9 cellular contexts compared by ENCODE assay signal in genomic region chr3:132722165-132723023, GRCh38. TPM values are rescaled to one million over a fixed set of nuclear protein-coding genes. Genes with fewer than 3 reads are reported as not detected.
DNase-seq lines count a peak whose midpoint lies in the region; ATAC-seq, FAIRE-seq and TF ChIP-seq lines count a peak whose summit lies in the region.
"Had no signal": no experiment of that assay in that cellular context is flagged by ENCODE, and none has a peak within 500 bp of the region (broad histone marks: within the 10 kb centered on the region; RNA-seq: fewer than 3 reads in every experiment).

A gene with protein sequence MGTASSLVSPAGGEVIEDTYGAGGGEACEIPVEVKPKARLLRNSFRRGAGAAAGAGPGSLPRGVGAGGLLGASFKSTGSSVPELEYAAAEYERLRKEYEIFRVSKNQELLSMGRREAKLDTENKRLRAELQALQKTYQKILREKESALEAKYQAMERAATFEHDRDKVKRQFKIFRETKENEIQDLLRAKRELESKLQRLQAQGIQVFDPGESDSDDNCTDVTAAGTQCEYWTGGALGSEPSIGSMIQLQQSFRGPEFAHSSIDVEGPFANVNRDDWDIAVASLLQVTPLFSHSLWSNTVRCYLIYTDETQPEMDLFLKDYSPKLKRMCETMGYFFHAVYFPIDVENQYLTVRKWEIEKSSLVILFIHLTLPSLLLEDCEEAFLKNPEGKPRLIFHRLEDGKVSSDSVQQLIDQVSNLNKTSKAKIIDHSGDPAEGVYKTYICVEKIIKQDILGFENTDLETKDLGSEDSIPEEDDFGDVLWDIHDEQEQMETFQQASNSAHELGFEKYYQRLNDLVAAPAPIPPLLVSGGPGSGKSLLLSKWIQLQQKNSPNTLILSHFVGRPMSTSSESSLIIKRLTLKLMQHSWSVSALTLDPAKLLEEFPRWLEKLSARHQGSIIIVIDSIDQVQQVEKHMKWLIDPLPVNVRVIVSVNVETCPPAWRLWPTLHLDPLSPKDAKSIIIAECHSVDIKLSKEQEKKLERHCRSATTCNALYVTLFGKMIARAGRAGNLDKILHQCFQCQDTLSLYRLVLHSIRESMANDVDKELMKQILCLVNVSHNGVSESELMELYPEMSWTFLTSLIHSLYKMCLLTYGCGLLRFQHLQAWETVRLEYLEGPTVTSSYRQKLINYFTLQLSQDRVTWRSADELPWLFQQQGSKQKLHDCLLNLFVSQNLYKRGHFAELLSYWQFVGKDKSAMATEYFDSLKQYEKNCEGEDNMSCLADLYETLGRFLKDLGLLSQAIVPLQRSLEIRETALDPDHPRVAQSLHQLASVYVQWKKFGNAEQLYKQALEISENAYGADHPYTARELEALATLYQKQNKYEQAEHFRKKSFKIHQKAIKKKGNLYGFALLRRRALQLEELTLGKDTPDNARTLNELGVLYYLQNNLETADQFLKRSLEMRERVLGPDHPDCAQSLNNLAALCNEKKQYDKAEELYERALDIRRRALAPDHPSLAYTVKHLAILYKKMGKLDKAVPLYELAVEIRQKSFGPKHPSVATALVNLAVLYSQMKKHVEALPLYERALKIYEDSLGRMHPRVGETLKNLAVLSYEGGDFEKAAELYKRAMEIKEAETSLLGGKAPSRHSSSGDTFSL (N-terminal part only) (minus strand): TSS chr3:132722409. CDS start chr3:132722355, 54 bp downstream.

- peak within 1 kb of the TSS; percentile 75 for H2AFZ ChIP-seq in HepG2 (ENCODE audit: low read length)

- peaks cover 24 to 40% (median 27%) of the 10 kb centered on the region in 10 experiments for H3K4me1 ChIP-seq in BLaER1 treated with 17β-estradiol and CSF1 and Interleukin-3, amounts not matched to agents 10 nM and 100 nM
- H3K4me1 ChIP-seq in HepG2 (ENCODE audit: insufficient read depth, low read length): peaks cover 35% of the 10 kb centered on the region

- H4K20me1 ChIP-seq in BLaER1 treated with 17β-estradiol and CSF1 and Interleukin-3, amounts not matched to agents 10 nM and 100 nM: peaks cover 0 to 14% (median 0%) of the 10 kb centered on the region in 11 experiments; a peak in 4 of 22 replicates
- H4K20me1 ChIP-seq in HepG2 (ENCODE audit: insufficient read depth, low read length): no peaks in the 10 kb centered on the region

- peaks cover 19% of the 10 kb centered on the region for H3K79me2 ChIP-seq in HepG2 (ENCODE audit: insufficient read depth, low read length)

- POLR2A ChIA-PET in HepG2 (lab: Yijun Ruan, JAX): interaction anchor here (0.7 to 1.5 kb wide), 3 partner anchors 12 to 1023 kb away, joined by 3 to 5 read pairs (median 3); partner anchors contain the start of gene UBA5

- peak; percentile 88 for DNase-seq in NCI-H69 (lab: John Stamatoyannopoulos, UW)
- peak; percentile 96 to 97 for DNase-seq in activated CD4-positive, alpha-beta T cell treated with anti-CD3 and anti-CD28 coated beads, Interleukin-2, amount 50 U/mL, for 24 hours (ENCODE audit: low read depth in 1 of 2, low spot score in 1 of 2)
- peak; percentile 95 for DNase-seq in dedifferentiated amniotic fluid mesenchymal stem cell (ENCODE audit: extremely low spot score)
- peak; percentile 84 for DNase-seq in HepG2 (ENCODE audit: low spot score)
- DNase-seq in stimulated activated CD4-positive, alpha-beta T cell treated with anti-CD3 and anti-CD28 coated beads, Interleukin-4, amount 100 ng/mL, for 24 hours: peak; percentile 95

- peak within 1 kb of the TSS; percentile 91 to 98 (median 95) for H3K4me2 ChIP-seq in BLaER1 treated with 17β-estradiol and CSF1 and Interleukin-3, amounts not matched to agents 10 nM and 100 nM
- H3K4me2 ChIP-seq in HepG2 (ENCODE audit: low read depth, low read length): peak within 1 kb of the TSS; percentile 85

- H3K9ac ChIP-seq in BLaER1 treated with 17β-estradiol and CSF1 and Interleukin-3, amounts not matched to agents 10 nM and 100 nM: peak within 1 kb of the TSS; percentile 91 to 98 (median 92)
- H3K9ac ChIP-seq in HepG2 (ENCODE audit: insufficient read depth, low read depth, low read length): peak within 1 kb of the TSS; percentile 82

- no peaks in the 10 kb centered on the region for H3K27me3 ChIP-seq in BLaER1 treated with 17β-estradiol and CSF1 and Interleukin-3, amounts not matched to agents 10 nM and 100 nM
- H3K27me3 ChIP-seq in HepG2 (ENCODE audit: control insufficient read depth in 1 of 2, insufficient read depth in 2 of 2, low read length in 2 of 2): no peaks in the 10 kb centered on the region

- peak within 1 kb of the TSS; percentile 79 to 95 (median 87) for H3K27ac ChIP-seq in BLaER1 treated with 17β-estradiol and CSF1 and Interleukin-3, amounts not matched to agents 10 nM and 100 nM
- peak within 1 kb of the TSS; percentile 85 for H3K27ac ChIP-seq in HepG2 (ENCODE audit: extremely low read length, insufficient read depth, low read length)

- BruUV-seq in HepG2 (replicated peaks; lab: Mats Ljungman, UMichigan): no TSS peak

- FAIRE-seq in HepG2 (lab: Jason Lieb, UNC): no peak
- FAIRE-seq: islet of Langerhans had no signal

- TF ChIP-seq CTCF in HepG2 (CRISPR knock-in tag; IDR thresholded peaks at IDR 0.05): peak; percentile 15; the same call in 1 of the 2 replicates

- TF ChIP-seq RAD21 in HepG2 (CRISPR knock-in tag; IDR thresholded peaks at IDR 0.05): no peak

- in situ Hi-C loops in HepG2 (cut with HindIII; ENCODE audit: extremely low pct_ligation_motif_present, low pct_unique_long_range_greater_than_20kb): no loop called here

- CTCF ChIA-PET in HepG2 (lab: Yijun Ruan, JAX; ENCODE audit: low intra/inter-chr PET ratio, low total read pairs): no interaction called here

- H3K36me3 ChIP-seq in BLaER1 treated with 17β-estradiol and CSF1 and Interleukin-3, amounts not matched to agents 10 nM and 100 nM: peaks cover 7 to 20% (median 19%) of the 10 kb centered on the region in 11 experiments; a peak in 19 of 22 replicates
- peaks cover 2 to 6% of the 10 kb centered on the region in 2 experiments; a peak in 4 of 5 replicates for H3K36me3 ChIP-seq in HepG2 (replicated peaks in 1 of 2; ENCODE audit: control insufficient read depth in 1 of 2, insufficient read depth in 2 of 2, low read length in 2 of 2)

- ATAC-seq in GM19351 (IDR thresholded peaks at IDR 0.05; ENCODE audit: unreplicated experiment) (peak; percentile 73), HG03520 (IDR thresholded peaks at IDR 0.05; ENCODE audit: unreplicated experiment) (peak; percentile 78), HepG2 (peak; percentile 91)

- no peaks in the 10 kb centered on the region for H3K9me3 ChIP-seq in BLaER1 treated with 17β-estradiol and CSF1 and Interleukin-3, amounts not matched to agents 10 nM and 100 nM (replicated peaks in 1 of 11)
- no peaks in the 10 kb centered on the region for H3K9me3 ChIP-seq in HepG2 (ENCODE audit: low read length)

- intact Hi-C loops in HepG2 (cut with micrococcal nuclease; ENCODE audit: unreplicated experiment): loop anchor here (2.0 to 10.0 kb wide), 2 partner anchors 64 to 852 kb away; partner anchors contain the start of genes ACAD11 and CDV3

- peak within 1 kb of the TSS; percentile 79 to 94 (median 90) for H3K4me3 ChIP-seq in BLaER1 treated with 17β-estradiol and CSF1 and Interleukin-3, amounts not matched to agents 10 nM and 100 nM
- H3K4me3 ChIP-seq in HepG2 (replicated peaks in 1 of 3; ENCODE audit: insufficient read depth in 1 of 3, low read depth in 2 of 3, low read length in 3 of 3): peak within 1 kb of the TSS; percentile 86 to 90 (median 89)

- no peak for TF ChIP-seq EP300 in HepG2 (IDR thresholded peaks at IDR 0.05; ENCODE audit: low read depth in 2 of 2, low read length in 2 of 2)
- TF ChIP-seq EP300 in HepG2 (CRISPR knock-in tag; IDR thresholded peaks at IDR 0.05; ENCODE audit: borderline replicate concordance): no peak

- TF ChIP-seq POLR2A in HepG2 (IDR thresholded peaks at IDR 0.05; ENCODE audit: insufficient read depth in 1 of 2, low read depth in 2 of 2, low read length in 2 of 2): peak; percentile 77 to 96

- 2% methylated on average over 59 of the region's 96 CpGs for WGBS in HepG2 (ENCODE audit: low lambda C conversion rate)

TF ChIP-seq in HepG2, 621 proteins besides CTCF, POLR2A, EP300 and RAD21 (continues in another document):
- peak; percentile 81; the same call in 1 of the 2 replicates for TF ChIP-seq ZC3H13 (CRISPR knock-in tag; IDR thresholded peaks at IDR 0.05)

RNA-seq across cellular contexts. Expression of the gene that starts here (rescaled TPM):
- total RNA-seq in HepG2 (2016; rRNA removed; fragmentation: Illumina TruSeq; extraction: Trizol): 8.4 and 11.0 TPM in 2 replicates
- 11.8 and 13.1 TPM in 2 replicates for total RNA-seq in HepG2 (2016; cell fraction: cytosol; rRNA removed; fragmentation: Illumina TruSeq; extraction: Trizol; ENCODE audit: low read depth)
- total RNA-seq in HepG2 (2016; cell fraction: insoluble cytoplasmic fraction; rRNA removed; fragmentation: Illumina TruSeq; extraction: Trizol): 8.0 and 10.9 TPM in 2 replicates
- 6.8 and 8.0 TPM in 2 replicates for total RNA-seq in HepG2 (2016; cell fraction: membrane; rRNA removed; fragmentation: Illumina TruSeq; extraction: Trizol)
- 19.6 and 20.0 TPM in 2 replicates for total RNA-seq in HepG2 (2016; cell fraction: nucleus; rRNA removed; fragmentation: Illumina TruSeq; extraction: Trizol)
- polyA plus RNA-seq in HepG2 (2011; rRNA removed): 15.7 and 20.2 TPM in 2 replicates
- 4.2 and 5.2 TPM in 2 replicates for polyA plus RNA-seq in HepG2 (2011; cell fraction: cytosol; rRNA removed)
- polyA plus RNA-seq in HepG2 (2011; cell fraction: nucleus; rRNA removed): 35.7 and 42.8 TPM in 2 replicates
- polyA plus RNA-seq in HepG2 (2012): 7.4 and 8.7 TPM in 2 replicates
- 0.60 and 1.1 TPM in 2 replicates for polyA plus RNA-seq in HepG2 (2016; cell fraction: cytosol; fragmentation: Illumina TruSeq; extraction: Trizol; ENCODE audit: low read depth)
- 6.6 and 8.0 TPM in 2 replicates for polyA plus RNA-seq in HepG2 (2016; cell fraction: insoluble cytoplasmic fraction; fragmentation: Illumina TruSeq; extraction: Trizol; ENCODE audit: low read depth)
- polyA plus RNA-seq in HepG2 (2016; cell fraction: membrane; fragmentation: Illumina TruSeq; extraction: Trizol; ENCODE audit: low read depth): 2.1 and 2.2 TPM in 2 replicates
- 34.2 and 40.2 TPM in 2 replicates for polyA plus RNA-seq in HepG2 (2016; cell fraction: nucleus; fragmentation: Illumina TruSeq; extraction: Trizol; ENCODE audit: insufficient read depth, low read depth)
- polyA minus RNA-seq in HepG2 (2011; rRNA and poly(A)+ RNA removed; ENCODE audit: low replicate concordance): 8.6 and 9.1 TPM in 2 replicates
- polyA minus RNA-seq in HepG2 (2011; cell fraction: cytosol; rRNA and poly(A)+ RNA removed): 4.1 and 4.7 TPM in 2 replicates
- polyA minus RNA-seq in HepG2 (2011; cell fraction: nucleus; rRNA and poly(A)+ RNA removed): 54.2 and 67.7 TPM in 2 replicates

Comparison
In these comparisons a context has a peak if more than half of its experiments do, and no peak if none do; other contexts are left out.
1. Peak in every context shown above with its lines: DNase-seq, ATAC-seq, H3K4me3 ChIP-seq and H3K27ac ChIP-seq.